In the genomic region with DNA sequence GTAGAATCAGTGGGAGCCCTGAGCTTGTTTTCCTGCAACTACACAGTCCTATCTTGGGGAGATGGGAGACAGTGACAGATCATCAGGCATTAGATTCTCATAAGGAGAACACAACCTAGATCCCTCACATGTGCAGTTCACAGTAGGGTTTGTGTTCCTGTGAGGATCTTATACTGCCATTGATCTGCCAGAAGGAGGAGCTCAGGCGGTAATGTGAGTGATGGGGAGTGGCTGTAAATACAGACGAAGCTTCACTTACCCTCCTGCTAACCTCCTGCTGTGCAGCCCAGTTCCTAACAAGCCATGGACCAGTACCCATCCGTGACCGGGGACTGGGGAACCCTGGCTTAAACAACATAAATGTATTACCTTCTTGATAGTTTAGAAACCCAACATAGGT, we compare ENCODE assay signal across 31 cellular contexts.
"Had no signal": no experiment of that assay in that cellular context is flagged by ENCODE, and none has a peak within 500 bp of the region (broad histone marks: within the 10 kb centered on the region; RNA-seq: fewer than 3 reads in every experiment).

No MANE protein-coding gene starts in this region.

- H3K36me3 Mint-ChIP-seq: activated CD4-positive, alpha-beta memory T cell treated with anti-CD3 and anti-CD28 coated beads for 36 hours had no signal

- H3K4me3 Mint-ChIP-seq: activated B cell treated with CpG ODN at 0.5 μM for 24 hours; activated CD4-positive, alpha-beta memory T cell treated with anti-CD3 and anti-CD28 coated beads for 36 hours; activated CD4-positive, alpha-beta T cell treated with anti-CD3 and anti-CD28 coated beads, Interleukin-2, amount 10 ng/mL, durations not matched to agents 24 days and 14 days; activated CD8-positive, alpha-beta T cell treated with anti-CD3 and anti-CD28 coated beads for 36 hours; activated naive CD4-positive, alpha-beta T cell treated with anti-CD3 and anti-CD28 coated beads for 36 hours; activated naive CD8-positive, alpha-beta T cell treated with anti-CD3 and anti-CD28 coated beads for 36 hours; central memory CD8-positive, alpha-beta T cell; T-helper 2 cell treated with Interferon-gamma antibody and Interleukin-4, amounts not matched to agents 5 μg/mL and 100 μg/mL, for 36 hours had no signal

- H3K4me1 Mint-ChIP-seq: activated B cell treated with CpG ODN at 0.5 μM for 24 hours had no signal

- H3K4me3 ChIP-seq: adrenal gland, body of pancreas, breast epithelium, coronary artery had no signal

- H3K9me3 Mint-ChIP-seq: activated CD4-positive, alpha-beta memory T cell treated with anti-CD3 and anti-CD28 coated beads for 36 hours; activated CD8-positive, alpha-beta T cell treated with anti-CD3 and anti-CD28 coated beads for 36 hours; activated naive CD4-positive, alpha-beta T cell treated with anti-CD3 and anti-CD28 coated beads for 36 hours; central memory CD8-positive, alpha-beta T cell; T-helper 2 cell treated with Interferon-gamma antibody and Interleukin-4, amounts not matched to agents 5 μg/mL and 100 μg/mL, for 36 hours had no signal

- H3K27me3 Mint-ChIP-seq: activated B cell treated with CpG ODN at 0.5 μM for 24 hours; activated CD4-positive, alpha-beta memory T cell treated with anti-CD3 and anti-CD28 coated beads for 36 hours; activated CD4-positive, alpha-beta T cell treated with anti-CD3 and anti-CD28 coated beads, Interleukin-2, amount 10 ng/mL, durations not matched to agents 24 days and 14 days; activated CD8-positive, alpha-beta T cell treated with anti-CD3 and anti-CD28 coated beads for 36 hours; activated naive CD8-positive, alpha-beta T cell treated with anti-CD3 and anti-CD28 coated beads for 36 hours; central memory CD8-positive, alpha-beta T cell had no signal

- H3K27me3 ChIP-seq: adrenal gland, body of pancreas, brain microvascular endothelial cell, breast epithelium had no signal

- H3K9me3 ChIP-seq: adrenal gland, body of pancreas, breast epithelium had no signal

- H3K27ac ChIP-seq: adrenal gland, body of pancreas, brain microvascular endothelial cell, breast epithelium, coronary artery, VCaP had no signal

- ATAC-seq: activated CD8-positive, alpha-beta T cell treated with anti-CD3 and anti-CD28 coated beads for 36 hours; activated naive CD4-positive, alpha-beta T cell treated with anti-CD3 and anti-CD28 coated beads, Interleukin-2, amount 50 U/mL, for 72 hours; body of pancreas had no signal

- DNase-seq: activated B cell treated with CpG ODN at 0.5 μM for 24 hours; activated CD4-positive, alpha-beta memory T cell treated with anti-CD3 and anti-CD28 coated beads for 36 hours; activated CD4-positive, alpha-beta T cell treated with anti-CD3 and anti-CD28 coated beads, Interleukin-2, amount 10 ng/mL, durations not matched to agents 24 days and 14 days; activated CD4-positive, alpha-beta T cell treated with anti-CD3 and anti-CD28 coated beads, Interleukin-2, amount 50 U/mL, for 1 hour; activated CD4-positive, alpha-beta T cell treated with anti-CD3 and anti-CD28 coated beads, Interleukin-2, amount 50 U/mL, for 4 hours; activated CD4-positive, CD25-positive, alpha-beta regulatory T cell treated with anti-CD3 and anti-CD28 coated beads, Interleukin-2, amount 50 U/mL, for 72 hours; activated CD8-positive, alpha-beta memory T cell treated with anti-CD3 and anti-CD28 coated beads, Interleukin-2, amount 50 U/mL, for 4 hours; activated CD8-positive, alpha-beta T cell treated with anti-CD3 and anti-CD28 coated beads for 36 hours; activated effector memory CD4-positive, alpha-beta T cell treated with anti-CD3 and anti-CD28 coated beads, Interleukin-2, amount 50 U/mL, for 16 hours; activated gamma-delta T cell treated with Interleukin-2 at 50 U/mL for 16 hours; activated naive CD4-positive, alpha-beta T cell; activated naive CD4-positive, alpha-beta T cell treated with anti-CD3 and anti-CD28 coated beads for 36 hours; activated naive CD4-positive, alpha-beta T cell treated with anti-CD3 and anti-CD28 coated beads, Interleukin-2, amount 50 U/mL, for 16 hours; activated naive CD8-positive, alpha-beta T cell treated with anti-CD3 and anti-CD28 coated beads for 36 hours; activated T-cell treated with anti-CD3 and anti-CD28 coated beads for 4 hours; activated T-cell treated with anti-CD3 and anti-CD28 coated beads, Interleukin-2, amount 50 U/mL, for 1 hour; activated T-cell treated with anti-CD3 and anti-CD28 coated beads, Interleukin-2, amount 50 U/mL, for 48 hours; adrenal gland; amniotic stem cell; aorta; body of pancreas; brain microvascular endothelial cell; caudate nucleus; T-helper 2 cell; T-helper 9 cell had no signal

- H3K4me1 ChIP-seq: adrenal gland, body of pancreas, breast epithelium had no signal

- H3K27ac Mint-ChIP-seq: activated B cell treated with CpG ODN at 0.5 μM for 24 hours; activated CD4-positive, alpha-beta memory T cell treated with anti-CD3 and anti-CD28 coated beads for 36 hours; activated CD4-positive, alpha-beta T cell treated with anti-CD3 and anti-CD28 coated beads, Interleukin-2, amount 10 ng/mL, durations not matched to agents 24 days and 14 days; activated CD8-positive, alpha-beta T cell treated with anti-CD3 and anti-CD28 coated beads for 36 hours; activated naive CD4-positive, alpha-beta T cell treated with anti-CD3 and anti-CD28 coated beads for 36 hours; activated naive CD4-positive, alpha-beta T cell treated with anti-CD3 and anti-CD28 coated beads, Interleukin-2, amount 50 U/mL, for 72 hours; activated naive CD8-positive, alpha-beta T cell treated with anti-CD3 and anti-CD28 coated beads for 36 hours; T-helper 2 cell treated with Interferon-gamma antibody and Interleukin-4, amounts not matched to agents 5 μg/mL and 100 μg/mL, for 36 hours had no signal

- H3K36me3 ChIP-seq: adrenal gland, brain microvascular endothelial cell, breast epithelium had no signal
